1 cellular context compared by ENCODE assay signal in the genomic region with DNA sequence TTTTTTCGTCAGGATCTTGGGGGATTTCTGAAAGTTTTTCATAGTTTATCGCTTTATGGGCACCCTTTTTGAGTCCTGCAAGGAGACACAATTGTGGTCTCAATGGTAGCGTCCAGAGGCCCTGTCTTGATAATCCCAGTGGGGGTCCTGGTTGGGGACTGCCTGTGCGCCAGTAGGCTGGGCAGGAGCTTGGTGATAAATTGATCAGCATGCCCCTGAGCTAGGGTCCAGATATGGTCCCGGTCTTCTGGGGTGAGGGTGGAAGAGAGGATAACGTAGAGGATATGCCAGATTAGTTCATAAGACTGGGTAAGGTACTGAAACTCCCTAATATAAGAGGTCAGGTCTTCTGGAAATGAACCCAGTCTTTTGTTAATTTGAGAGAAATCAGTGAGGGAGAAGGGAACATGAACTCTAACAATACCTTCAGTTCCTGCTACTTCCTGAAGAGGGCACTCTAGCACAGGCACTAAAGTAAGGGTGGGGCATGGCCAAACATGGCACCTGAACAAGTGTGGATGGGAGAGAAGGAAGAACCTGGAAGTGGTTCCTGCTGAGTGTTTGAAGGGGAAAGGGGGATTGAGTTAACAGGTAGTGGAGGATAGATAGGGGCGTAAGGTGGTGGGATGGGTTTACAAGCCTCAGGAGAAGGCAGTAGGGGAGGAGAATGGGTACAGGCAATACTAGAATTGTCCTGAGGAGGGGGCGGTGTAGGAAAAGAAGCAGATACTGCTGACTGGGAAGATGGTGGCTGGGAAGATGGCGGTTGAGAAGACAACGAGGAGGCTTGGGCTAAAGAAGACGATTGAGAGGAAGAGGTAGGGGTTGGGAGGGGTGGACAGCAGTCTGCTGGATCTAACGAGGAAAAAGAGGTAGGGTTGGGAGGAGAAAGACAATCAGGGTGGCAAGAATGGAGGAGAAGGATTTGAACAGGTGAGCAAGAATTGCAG.
TF ChIP-seq lines count a peak whose summit lies in the region.

No MANE protein-coding gene starts in this region.

TF ChIP-seq in K562, 482 proteins besides CTCF, POLR2A, EP300 and RAD21 (continued from another document and continues in another):
- TF ChIP-seq, protein P1, sequence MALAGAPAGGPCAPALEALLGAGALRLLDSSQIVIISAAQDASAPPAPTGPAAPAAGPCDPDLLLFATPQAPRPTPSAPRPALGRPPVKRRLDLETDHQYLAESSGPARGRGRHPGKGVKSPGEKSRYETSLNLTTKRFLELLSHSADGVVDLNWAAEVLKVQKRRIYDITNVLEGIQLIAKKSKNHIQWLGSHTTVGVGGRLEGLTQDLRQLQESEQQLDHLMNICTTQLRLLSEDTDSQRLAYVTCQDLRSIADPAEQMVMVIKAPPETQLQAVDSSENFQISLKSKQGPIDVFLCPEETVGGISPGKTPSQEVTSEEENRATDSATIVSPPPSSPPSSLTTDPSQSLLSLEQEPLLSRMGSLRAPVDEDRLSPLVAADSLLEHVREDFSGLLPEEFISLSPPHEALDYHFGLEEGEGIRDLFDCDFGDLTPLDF (CRISPR knock-in tag; IDR thresholded peaks at IDR 0.05): peak; percentile 63; the same call in 1 of the 2 replicates
- peak; percentile 47; the same call in 1 of the 2 replicates for TF ChIP-seq ZNF644 (tag; IDR thresholded peaks at IDR 0.05; ENCODE audit: low read depth)
- peak; percentile 93 for TF ChIP-seq EHMT2 (IDR thresholded peaks at IDR 0.05)
- TF ChIP-seq, protein P2, sequence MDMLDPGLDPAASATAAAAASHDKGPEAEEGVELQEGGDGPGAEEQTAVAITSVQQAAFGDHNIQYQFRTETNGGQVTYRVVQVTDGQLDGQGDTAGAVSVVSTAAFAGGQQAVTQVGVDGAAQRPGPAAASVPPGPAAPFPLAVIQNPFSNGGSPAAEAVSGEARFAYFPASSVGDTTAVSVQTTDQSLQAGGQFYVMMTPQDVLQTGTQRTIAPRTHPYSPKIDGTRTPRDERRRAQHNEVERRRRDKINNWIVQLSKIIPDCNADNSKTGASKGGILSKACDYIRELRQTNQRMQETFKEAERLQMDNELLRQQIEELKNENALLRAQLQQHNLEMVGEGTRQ (CRISPR knock-in tag; IDR thresholded peaks at IDR 0.05): no peak
- peak in 1 of 2 experiments; percentile 71; a peak in 2 of 4 replicates for TF ChIP-seq HDAC1 (IDR thresholded peaks at IDR 0.05)
- TF ChIP-seq, protein P3, sequence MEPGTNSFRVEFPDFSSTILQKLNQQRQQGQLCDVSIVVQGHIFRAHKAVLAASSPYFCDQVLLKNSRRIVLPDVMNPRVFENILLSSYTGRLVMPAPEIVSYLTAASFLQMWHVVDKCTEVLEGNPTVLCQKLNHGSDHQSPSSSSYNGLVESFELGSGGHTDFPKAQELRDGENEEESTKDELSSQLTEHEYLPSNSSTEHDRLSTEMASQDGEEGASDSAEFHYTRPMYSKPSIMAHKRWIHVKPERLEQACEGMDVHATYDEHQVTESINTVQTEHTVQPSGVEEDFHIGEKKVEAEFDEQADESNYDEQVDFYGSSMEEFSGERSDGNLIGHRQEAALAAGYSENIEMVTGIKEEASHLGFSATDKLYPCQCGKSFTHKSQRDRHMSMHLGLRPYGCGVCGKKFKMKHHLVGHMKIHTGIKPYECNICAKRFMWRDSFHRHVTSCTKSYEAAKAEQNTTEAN (CRISPR knock-in tag; IDR thresholded peaks at IDR 0.05): no peak
- peak; percentile 75 to 86; a peak in 3 of 4 replicates for TF ChIP-seq ARNT (IDR thresholded peaks at IDR 0.05)
- TF ChIP-seq TFAM (CRISPR knock-in tag; conservative IDR thresholded peaks at IDR 0.05): no peak
- peak; percentile 41 for TF ChIP-seq ETV1 (tag; conservative IDR thresholded peaks at IDR 0.05; ENCODE audit: low read depth)
- TF ChIP-seq CREM (IDR thresholded peaks at IDR 0.05; ENCODE audit: low read depth): no peak
- TF ChIP-seq, protein P4, sequence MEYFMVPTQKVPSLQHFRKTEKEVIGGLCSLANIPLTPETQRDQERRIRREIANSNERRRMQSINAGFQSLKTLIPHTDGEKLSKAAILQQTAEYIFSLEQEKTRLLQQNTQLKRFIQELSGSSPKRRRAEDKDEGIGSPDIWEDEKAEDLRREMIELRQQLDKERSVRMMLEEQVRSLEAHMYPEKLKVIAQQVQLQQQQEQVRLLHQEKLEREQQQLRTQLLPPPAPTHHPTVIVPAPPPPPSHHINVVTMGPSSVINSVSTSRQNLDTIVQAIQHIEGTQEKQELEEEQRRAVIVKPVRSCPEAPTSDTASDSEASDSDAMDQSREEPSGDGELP (CRISPR knock-in tag; IDR thresholded peaks at IDR 0.05; ENCODE audit: borderline replicate concordance): no peak
- TF ChIP-seq, protein P5, sequence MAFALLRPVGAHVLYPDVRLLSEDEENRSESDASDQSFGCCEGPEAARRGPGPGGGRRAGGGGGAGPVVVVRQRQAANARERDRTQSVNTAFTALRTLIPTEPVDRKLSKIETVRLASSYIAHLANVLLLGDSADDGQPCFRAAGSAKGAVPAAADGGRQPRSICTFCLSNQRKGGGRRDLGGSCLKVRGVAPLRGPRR (CRISPR knock-in tag; IDR thresholded peaks at IDR 0.05): peak; percentile 67; the same call in 1 of the 2 replicates
- TF ChIP-seq ZNF224 (CRISPR knock-in tag; IDR thresholded peaks at IDR 0.05): no peak
- TF ChIP-seq TRIM24 (IDR thresholded peaks at IDR 0.05): peak in 1 of 2 experiments; percentile 54; a peak in 1 of 4 replicates
- TF ChIP-seq, protein P6, sequence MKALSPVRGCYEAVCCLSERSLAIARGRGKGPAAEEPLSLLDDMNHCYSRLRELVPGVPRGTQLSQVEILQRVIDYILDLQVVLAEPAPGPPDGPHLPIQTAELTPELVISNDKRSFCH (CRISPR knock-in tag; IDR thresholded peaks at IDR 0.05): no peak
- TF ChIP-seq, protein P6 (tag; IDR thresholded peaks at IDR 0.05): peak; percentile 70
- peak; percentile 16; the same call in 1 of the 2 replicates for TF ChIP-seq NCOR1 (IDR thresholded peaks at IDR 0.05)
- no peak for TF ChIP-seq ZNF778 (CRISPR knock-in tag; IDR thresholded peaks at IDR 0.05)
- peak; percentile 93 for TF ChIP-seq CC2D1A (IDR thresholded peaks at IDR 0.05)
- TF ChIP-seq, protein P7, sequence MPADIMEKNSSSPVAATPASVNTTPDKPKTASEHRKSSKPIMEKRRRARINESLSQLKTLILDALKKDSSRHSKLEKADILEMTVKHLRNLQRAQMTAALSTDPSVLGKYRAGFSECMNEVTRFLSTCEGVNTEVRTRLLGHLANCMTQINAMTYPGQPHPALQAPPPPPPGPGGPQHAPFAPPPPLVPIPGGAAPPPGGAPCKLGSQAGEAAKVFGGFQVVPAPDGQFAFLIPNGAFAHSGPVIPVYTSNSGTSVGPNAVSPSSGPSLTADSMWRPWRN (IDR thresholded peaks at IDR 0.05; ENCODE audit: low read depth): peak; percentile 39; the same call in 1 of the 2 replicates
- TF ChIP-seq OTX1 (CRISPR knock-in tag; IDR thresholded peaks at IDR 0.05): peak; percentile 97
- TF ChIP-seq ELF4 (CRISPR knock-in tag; IDR thresholded peaks at IDR 0.05): peak; percentile 98
- TF ChIP-seq, protein P8, sequence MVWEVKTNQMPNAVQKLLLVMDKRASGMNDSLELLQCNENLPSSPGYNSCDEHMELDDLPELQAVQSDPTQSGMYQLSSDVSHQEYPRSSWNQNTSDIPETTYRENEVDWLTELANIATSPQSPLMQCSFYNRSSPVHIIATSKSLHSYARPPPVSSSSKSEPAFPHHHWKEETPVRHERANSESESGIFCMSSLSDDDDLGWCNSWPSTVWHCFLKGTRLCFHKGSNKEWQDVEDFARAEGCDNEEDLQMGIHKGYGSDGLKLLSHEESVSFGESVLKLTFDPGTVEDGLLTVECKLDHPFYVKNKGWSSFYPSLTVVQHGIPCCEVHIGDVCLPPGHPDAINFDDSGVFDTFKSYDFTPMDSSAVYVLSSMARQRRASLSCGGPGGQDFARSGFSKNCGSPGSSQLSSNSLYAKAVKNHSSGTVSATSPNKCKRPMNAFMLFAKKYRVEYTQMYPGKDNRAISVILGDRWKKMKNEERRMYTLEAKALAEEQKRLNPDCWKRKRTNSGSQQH (CRISPR knock-in tag; IDR thresholded peaks at IDR 0.05): peak; percentile 98
- peak; percentile 68; the same call in 1 of the 2 replicates for TF ChIP-seq ZNF589 (CRISPR knock-in tag; IDR thresholded peaks at IDR 0.05; ENCODE audit: low read depth)
- TF ChIP-seq NCOA1 (IDR thresholded peaks at IDR 0.05; ENCODE audit: low read depth): peak; percentile 37; the same call in 1 of the 2 replicates
- TF ChIP-seq ZNF75A (CRISPR knock-in tag; IDR thresholded peaks at IDR 0.05): peak; percentile 53; the same call in 1 of the 2 replicates
- TF ChIP-seq, protein P9, sequence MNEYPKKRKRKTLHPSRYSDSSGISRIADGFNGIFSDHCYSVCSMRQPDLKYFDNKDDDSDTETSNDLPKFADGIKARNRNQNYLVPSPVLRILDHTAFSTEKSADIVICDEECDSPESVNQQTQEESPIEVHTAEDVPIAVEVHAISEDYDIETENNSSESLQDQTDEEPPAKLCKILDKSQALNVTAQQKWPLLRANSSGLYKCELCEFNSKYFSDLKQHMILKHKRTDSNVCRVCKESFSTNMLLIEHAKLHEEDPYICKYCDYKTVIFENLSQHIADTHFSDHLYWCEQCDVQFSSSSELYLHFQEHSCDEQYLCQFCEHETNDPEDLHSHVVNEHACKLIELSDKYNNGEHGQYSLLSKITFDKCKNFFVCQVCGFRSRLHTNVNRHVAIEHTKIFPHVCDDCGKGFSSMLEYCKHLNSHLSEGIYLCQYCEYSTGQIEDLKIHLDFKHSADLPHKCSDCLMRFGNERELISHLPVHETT (CRISPR knock-in tag; conservative IDR thresholded peaks at IDR 0.05 in 1 of 2, IDR thresholded peaks at IDR 0.05 in 1 of 2): peak in 1 of 2 experiments; percentile 52; a peak in 1 of 4 replicates
- TF ChIP-seq, protein P10, sequence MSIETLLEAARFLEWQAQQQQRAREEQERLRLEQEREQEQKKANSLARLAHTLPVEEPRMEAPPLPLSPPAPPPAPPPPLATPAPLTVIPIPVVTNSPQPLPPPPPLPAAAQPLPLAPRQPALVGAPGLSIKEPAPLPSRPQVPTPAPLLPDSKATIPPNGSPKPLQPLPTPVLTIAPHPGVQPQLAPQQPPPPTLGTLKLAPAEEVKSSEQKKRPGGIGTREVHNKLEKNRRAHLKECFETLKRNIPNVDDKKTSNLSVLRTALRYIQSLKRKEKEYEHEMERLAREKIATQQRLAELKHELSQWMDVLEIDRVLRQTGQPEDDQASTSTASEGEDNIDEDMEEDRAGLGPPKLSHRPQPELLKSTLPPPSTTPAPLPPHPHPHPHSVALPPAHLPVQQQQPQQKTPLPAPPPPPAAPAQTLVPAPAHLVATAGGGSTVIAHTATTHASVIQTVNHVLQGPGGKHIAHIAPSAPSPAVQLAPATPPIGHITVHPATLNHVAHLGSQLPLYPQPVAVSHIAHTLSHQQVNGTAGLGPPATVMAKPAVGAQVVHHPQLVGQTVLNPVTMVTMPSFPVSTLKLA (conservative IDR thresholded peaks at IDR 0.05): peak in 1 of 2 experiments; percentile 50; a peak in 1 of 4 replicates
- TF ChIP-seq THRAP3 (IDR thresholded peaks at IDR 0.05; ENCODE audit: borderline replicate concordance): peak; percentile 86
- TF ChIP-seq, protein P11, sequence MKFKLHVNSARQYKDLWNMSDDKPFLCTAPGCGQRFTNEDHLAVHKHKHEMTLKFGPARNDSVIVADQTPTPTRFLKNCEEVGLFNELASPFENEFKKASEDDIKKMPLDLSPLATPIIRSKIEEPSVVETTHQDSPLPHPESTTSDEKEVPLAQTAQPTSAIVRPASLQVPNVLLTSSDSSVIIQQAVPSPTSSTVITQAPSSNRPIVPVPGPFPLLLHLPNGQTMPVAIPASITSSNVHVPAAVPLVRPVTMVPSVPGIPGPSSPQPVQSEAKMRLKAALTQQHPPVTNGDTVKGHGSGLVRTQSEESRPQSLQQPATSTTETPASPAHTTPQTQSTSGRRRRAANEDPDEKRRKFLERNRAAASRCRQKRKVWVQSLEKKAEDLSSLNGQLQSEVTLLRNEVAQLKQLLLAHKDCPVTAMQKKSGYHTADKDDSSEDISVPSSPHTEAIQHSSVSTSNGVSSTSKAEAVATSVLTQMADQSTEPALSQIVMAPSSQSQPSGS (CRISPR knock-in tag; IDR thresholded peaks at IDR 0.05): no peak
- peak; percentile 24; the same call in 1 of the 2 replicates for TF ChIP-seq MYC (IDR thresholded peaks at IDR 0.05; ENCODE audit: low read depth, low read length)
- TF ChIP-seq MYC (CRISPR knock-in tag; IDR thresholded peaks at IDR 0.05; ENCODE audit: borderline replicate concordance, low read depth): no peak
- TF ChIP-seq NFIC (IDR thresholded peaks at IDR 0.05): peak; percentile 35; the same call in 1 of the 2 replicates
- TF ChIP-seq, protein P12, sequence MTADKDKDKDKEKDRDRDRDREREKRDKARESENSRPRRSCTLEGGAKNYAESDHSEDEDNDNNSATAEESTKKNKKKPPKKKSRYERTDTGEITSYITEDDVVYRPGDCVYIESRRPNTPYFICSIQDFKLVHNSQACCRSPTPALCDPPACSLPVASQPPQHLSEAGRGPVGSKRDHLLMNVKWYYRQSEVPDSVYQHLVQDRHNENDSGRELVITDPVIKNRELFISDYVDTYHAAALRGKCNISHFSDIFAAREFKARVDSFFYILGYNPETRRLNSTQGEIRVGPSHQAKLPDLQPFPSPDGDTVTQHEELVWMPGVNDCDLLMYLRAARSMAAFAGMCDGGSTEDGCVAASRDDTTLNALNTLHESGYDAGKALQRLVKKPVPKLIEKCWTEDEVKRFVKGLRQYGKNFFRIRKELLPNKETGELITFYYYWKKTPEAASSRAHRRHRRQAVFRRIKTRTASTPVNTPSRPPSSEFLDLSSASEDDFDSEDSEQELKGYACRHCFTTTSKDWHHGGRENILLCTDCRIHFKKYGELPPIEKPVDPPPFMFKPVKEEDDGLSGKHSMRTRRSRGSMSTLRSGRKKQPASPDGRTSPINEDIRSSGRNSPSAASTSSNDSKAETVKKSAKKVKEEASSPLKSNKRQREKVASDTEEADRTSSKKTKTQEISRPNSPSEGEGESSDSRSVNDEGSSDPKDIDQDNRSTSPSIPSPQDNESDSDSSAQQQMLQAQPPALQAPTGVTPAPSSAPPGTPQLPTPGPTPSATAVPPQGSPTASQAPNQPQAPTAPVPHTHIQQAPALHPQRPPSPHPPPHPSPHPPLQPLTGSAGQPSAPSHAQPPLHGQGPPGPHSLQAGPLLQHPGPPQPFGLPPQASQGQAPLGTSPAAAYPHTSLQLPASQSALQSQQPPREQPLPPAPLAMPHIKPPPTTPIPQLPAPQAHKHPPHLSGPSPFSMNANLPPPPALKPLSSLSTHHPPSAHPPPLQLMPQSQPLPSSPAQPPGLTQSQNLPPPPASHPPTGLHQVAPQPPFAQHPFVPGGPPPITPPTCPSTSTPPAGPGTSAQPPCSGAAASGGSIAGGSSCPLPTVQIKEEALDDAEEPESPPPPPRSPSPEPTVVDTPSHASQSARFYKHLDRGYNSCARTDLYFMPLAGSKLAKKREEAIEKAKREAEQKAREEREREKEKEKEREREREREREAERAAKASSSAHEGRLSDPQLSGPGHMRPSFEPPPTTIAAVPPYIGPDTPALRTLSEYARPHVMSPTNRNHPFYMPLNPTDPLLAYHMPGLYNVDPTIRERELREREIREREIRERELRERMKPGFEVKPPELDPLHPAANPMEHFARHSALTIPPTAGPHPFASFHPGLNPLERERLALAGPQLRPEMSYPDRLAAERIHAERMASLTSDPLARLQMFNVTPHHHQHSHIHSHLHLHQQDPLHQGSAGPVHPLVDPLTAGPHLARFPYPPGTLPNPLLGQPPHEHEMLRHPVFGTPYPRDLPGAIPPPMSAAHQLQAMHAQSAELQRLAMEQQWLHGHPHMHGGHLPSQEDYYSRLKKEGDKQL (CRISPR knock-in tag; IDR thresholded peaks at IDR 0.05; ENCODE audit: borderline replicate concordance): no peak
